23 cellular contexts compared by ENCODE assay signal in genomic region chr5:142539154-142539740, GRCh38.
"Had no signal": no experiment of that assay in that cellular context is flagged by ENCODE, and none has a peak within 500 bp of the region (broad histone marks: within the 10 kb centered on the region; RNA-seq: fewer than 3 reads in every experiment).

No MANE protein-coding gene starts in this region.

- H3K27me3 ChIP-seq: dorsolateral prefrontal cortex, esophagus muscularis mucosa, foreskin keratinocyte, gastroesophageal sphincter, heart left ventricle, hepatocyte, left lung had no signal

- H3K27ac ChIP-seq: coronary artery, foreskin keratinocyte, gastroesophageal sphincter, hepatocyte, left lung, lower lobe of right lung had no signal

- H3K36me3 ChIP-seq: esophagus muscularis mucosa, gastroesophageal sphincter, heart left ventricle, left lung, lower lobe of right lung had no signal

- ATAC-seq: foreskin keratinocyte, gastroesophageal sphincter, heart left ventricle, left colon, left lung, lower lobe of right lung, mucosa of descending colon had no signal

- H3K27ac Mint-ChIP-seq: mesothelial cell of epicardium had no signal

- FAIRE-seq: colon, endothelial cell of umbilical vein, frontal cortex, islet of Langerhans, keratinocyte had no signal

- H3K79me2 ChIP-seq: hepatocyte had no signal

- H3K36me3 Mint-ChIP-seq: naive B cell had no signal

- H3K4me2 ChIP-seq: hepatocyte had no signal

- DNase-seq: dermis blood vessel endothelial cell; dorsolateral prefrontal cortex; effector CD4-positive, alpha-beta T cell; effector memory CD4-positive, alpha-beta T cell; foreskin keratinocyte; heart left ventricle; hypothalamus; left colon; left lung; lower lobe of right lung; mesenchymal stem cell; mucosa of descending colon; naive B cell had no signal

- H3K4me1 Mint-ChIP-seq: naive B cell had no signal

- H3K4me1 ChIP-seq: left lung had no signal

- H3K4me3 ChIP-seq: coronary artery, dorsolateral prefrontal cortex, esophagus muscularis mucosa, gastroesophageal sphincter, heart left ventricle, hepatocyte, left lung, lower lobe of right lung, mucosa of descending colon had no signal

- H2AFZ ChIP-seq: hepatocyte had no signal

- H3K4me3 Mint-ChIP-seq: mesothelial cell of epicardium had no signal
